Comparison of ENCODE assay signal across 11 cellular contexts in the genomic region with DNA sequence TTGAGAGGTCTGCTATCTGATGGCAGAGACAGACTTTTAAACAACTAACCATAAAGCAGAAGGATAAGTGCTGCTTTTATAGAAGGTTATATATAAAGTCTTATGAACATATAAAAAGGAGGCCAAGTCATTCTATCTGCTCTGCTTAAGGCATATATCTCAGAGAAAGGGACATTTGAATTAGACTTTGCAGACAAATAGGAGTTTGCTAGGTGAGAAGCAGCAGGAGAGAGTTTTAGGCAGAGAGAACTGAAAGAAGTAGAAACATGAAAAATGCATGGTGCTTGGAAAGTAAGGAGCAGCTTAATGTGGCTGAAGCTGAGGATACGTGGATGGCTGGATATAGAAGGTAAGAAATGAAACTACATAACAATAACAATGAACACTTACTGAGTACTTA.
"Had no signal": no experiment of that assay in that cellular context is flagged by ENCODE, and none has a peak within 500 bp of the region (broad histone marks: within the 10 kb centered on the region; RNA-seq: fewer than 3 reads in every experiment).

No MANE protein-coding gene starts in this region.

- H3K27ac ChIP-seq: HL-60, KMS-11 had no signal

- H3K27ac Mint-ChIP-seq: GM23338, H9, HFFc6, IgD-negative memory B cell had no signal

- H3K9ac ChIP-seq: KMS-11 had no signal

- H3K27me3 Mint-ChIP-seq: IgD-negative memory B cell had no signal

- H3K4me3 Mint-ChIP-seq: GM23338, HFFc6, IgD-negative memory B cell had no signal

- H3K36me3 Mint-ChIP-seq: IgD-negative memory B cell had no signal

- H3K4me3 ChIP-seq: GM23338 had no signal

- H3K9me3 Mint-ChIP-seq: GM23338, H9, HFFc6 had no signal

- DNase-seq: H9, HCEC 1CT, HFFc6, KBM-7 had no signal

- FAIRE-seq: H1, H54, HepG2 had no signal

- ATAC-seq: HepG2 had no signal

- H3K4me1 Mint-ChIP-seq: IgD-negative memory B cell had no signal

- H3K4me2 ChIP-seq: KMS-11 had no signal
